In the genomic region with DNA sequence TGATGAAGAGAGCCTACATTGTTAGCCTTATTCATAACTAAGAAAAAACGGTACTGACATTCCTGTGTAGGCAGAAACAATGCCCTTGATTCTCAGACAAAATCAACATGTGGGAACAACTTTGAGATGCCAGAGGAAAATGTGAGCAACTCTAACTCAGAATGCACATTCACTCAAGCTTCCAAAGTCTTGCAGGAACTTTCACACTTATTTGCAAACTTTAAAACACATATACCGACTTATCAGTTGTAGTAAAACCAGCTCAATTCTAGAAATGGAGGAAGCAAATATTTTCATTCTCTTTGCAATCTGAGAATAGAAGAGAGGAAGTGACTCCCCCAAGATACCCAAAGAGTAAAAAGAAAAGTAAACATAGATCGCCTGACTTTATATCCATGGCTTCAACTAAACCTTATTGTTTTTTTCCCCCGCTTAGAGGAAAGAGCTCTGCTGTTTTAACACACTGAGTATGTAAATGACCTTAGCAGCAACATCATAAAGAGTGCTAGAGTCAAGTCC, we compare ENCODE assay signal across 16 cellular contexts.
DNase-seq lines count a peak whose midpoint lies in the region; ATAC-seq, FAIRE-seq and TF ChIP-seq lines count a peak whose summit lies in the region.
"Had no signal": no experiment of that assay in that cellular context is flagged by ENCODE, and none has a peak within 500 bp of the region (broad histone marks: within the 10 kb centered on the region; RNA-seq: fewer than 3 reads in every experiment).

No MANE protein-coding gene starts in this region.

- no peaks in the 10 kb centered on the region for H3K9me3 ChIP-seq in GM12878 (replicated peaks; ENCODE audit: control insufficient read depth, insufficient read depth, low read length)
- no peaks in the 10 kb centered on the region for H3K9me3 ChIP-seq in mesodermal cell (ENCODE audit: control insufficient read depth, low read length)
- H3K9me3 ChIP-seq: BLaER1 treated with 17β-estradiol and CSF1 and Interleukin-3, amounts not matched to agents 10 nM and 100 nM; suprapubic skin had no signal

- H3K4me1 ChIP-seq in GM12878 (ENCODE audit: control insufficient read depth, insufficient read depth, low read length) = no peaks in the 10 kb centered on the region
- peaks cover 16% of the 10 kb centered on the region for H3K4me1 ChIP-seq in mesodermal cell (ENCODE audit: control insufficient read depth, insufficient read depth, low read length, poor library complexity, severe bottlenecking)
- H3K4me1 ChIP-seq: suprapubic skin had no signal

- TF ChIP-seq EP300 in GM12878 (IDR thresholded peaks at IDR 0.05; ENCODE audit: borderline replicate concordance in 1 of 2, control insufficient read depth in 1 of 2, low read depth in 2 of 2, low read length in 2 of 2) = no peak

- no peaks in the 10 kb centered on the region for H3K27me3 ChIP-seq in GM12878 (replicated peaks in 1 of 2; ENCODE audit: control insufficient read depth in 2 of 2, insufficient read depth in 2 of 2, low read length in 1 of 2)
- H3K27me3 ChIP-seq: BLaER1 treated with 17β-estradiol and CSF1 and Interleukin-3, amounts not matched to agents 10 nM and 100 nM; suprapubic skin had no signal

- H3K27me3 Mint-ChIP-seq in effector memory CD8-positive, alpha-beta T cell = no peaks in the 10 kb centered on the region
- H3K27me3 Mint-ChIP-seq: activated CD8-positive, alpha-beta T cell treated with anti-CD3 and anti-CD28 coated beads for 36 hours; activated naive CD4-positive, alpha-beta T cell treated with anti-CD3 and anti-CD28 coated beads, Interleukin-2, amount 50 U/mL, for 24 hours had no signal

- H3K27ac ChIP-seq in GM12878 (ENCODE audit: control insufficient read depth, insufficient read depth) (no peak overlapping the region; the same call in 1 of the 2 replicates), mesodermal cell (ENCODE audit: low read depth, low read length, severe bottlenecking) (peak overlapping the region; percentile 76)
- H3K27ac ChIP-seq: BLaER1 treated with 17β-estradiol and CSF1 and Interleukin-3, amounts not matched to agents 10 nM and 100 nM; suprapubic skin had no signal

- no peak for TF ChIP-seq CTCF in GM12878 (IDR thresholded peaks at IDR 0.05 in 2 of 3, conservative IDR thresholded peaks at IDR 0.05 in 1 of 3; ENCODE audit: control insufficient read depth in 2 of 3, extremely low read depth in 1 of 3, insufficient read depth in 1 of 3, low read depth in 3 of 3, low read length in 3 of 3)

- WGBS in GM12878 (ENCODE audit: insufficient coverage, insufficient replicate concordance, low lambda C conversion rate, missing lambda C conversion rate) = 33% methylated on average over 4 of the region's 4 CpGs
- WGBS in mesodermal cell (ENCODE audit: insufficient coverage in 2 of 2), 2 experiments = 50 to 73% methylated on average over 1 to 2 of the region's 4 CpGs

- TF ChIP-seq POLR2A in GM12878 (IDR thresholded peaks at IDR 0.05; ENCODE audit: low read depth, low read length) = no peak

- H3K27ac Mint-ChIP-seq in effector memory CD8-positive, alpha-beta T cell = no peak overlapping the region
- H3K27ac Mint-ChIP-seq: activated CD8-positive, alpha-beta T cell treated with anti-CD3 and anti-CD28 coated beads for 36 hours; activated naive CD4-positive, alpha-beta T cell treated with anti-CD3 and anti-CD28 coated beads, Interleukin-2, amount 50 U/mL, for 24 hours had no signal

- TF ChIP-seq RAD21 in GM12878 (IDR thresholded peaks at IDR 0.05; ENCODE audit: insufficient read depth, low read depth, low read length) = no peak

- H3K9me3 Mint-ChIP-seq in effector memory CD8-positive, alpha-beta T cell = no peaks in the 10 kb centered on the region
- H3K9me3 Mint-ChIP-seq: activated CD8-positive, alpha-beta T cell treated with anti-CD3 and anti-CD28 coated beads for 36 hours; activated naive CD4-positive, alpha-beta T cell treated with anti-CD3 and anti-CD28 coated beads, Interleukin-2, amount 50 U/mL, for 24 hours had no signal

- SMC1A ChIA-PET in GM12878 (lab: Charles Lee; ENCODE audit: uncharacterized antibody, unreplicated experiment) = interaction anchor here (1.0 kb wide), 1 partner anchor 9 kb away, joined by 3 read pairs; no protein-coding TSS in a partner anchor

- no peaks in the 10 kb centered on the region for H3K36me3 Mint-ChIP-seq in effector memory CD8-positive, alpha-beta T cell (ENCODE audit: insufficient read depth)

- H3K4me3 ChIP-seq in GM12878 (no peak overlapping the region), mesodermal cell (ENCODE audit: extremely low read depth, insufficient read depth, low read length, poor library complexity, severe bottlenecking) (no peak overlapping the region)
- H3K4me3 ChIP-seq: BLaER1 treated with 17β-estradiol and CSF1 and Interleukin-3, amounts not matched to agents 10 nM and 100 nM; suprapubic skin had no signal

- H3K9ac ChIP-seq in GM12878 (ENCODE audit: control insufficient read depth, insufficient read depth, low read length) = no peak overlapping the region
- H3K9ac ChIP-seq: BLaER1 treated with 17β-estradiol and CSF1 and Interleukin-3, amounts not matched to agents 10 nM and 100 nM had no signal

- H3K4me1 Mint-ChIP-seq in effector memory CD8-positive, alpha-beta T cell (ENCODE audit: low read depth in 2 of 2) = no peaks in the 10 kb centered on the region
- H3K4me1 Mint-ChIP-seq: activated naive CD4-positive, alpha-beta T cell treated with anti-CD3 and anti-CD28 coated beads, Interleukin-2, amount 50 U/mL, for 24 hours had no signal

- DNase-seq in GM03348 (ENCODE audit: low spot score) = peak; percentile 29
- DNase-seq in GM12878 (ENCODE audit: low read depth, low spot score) = no peak
- no peak for DNase-seq in effector memory CD8-positive, alpha-beta T cell
- DNase-seq in hepatic stellate cell (ENCODE audit: low spot score) = no peak
- no peak for DNase-seq in NCI-H510A (lab: John Stamatoyannopoulos, UW)
- DNase-seq in DMS79 treated with DMSO at 0.1 percent for 48 hours (lab: John Stamatoyannopoulos, UW) = no peak
- DNase-seq: activated CD8-positive, alpha-beta T cell treated with anti-CD3 and anti-CD28 coated beads for 36 hours; GF-D8; MM.1S; NCI-H524; SW 1271 had no signal

- BruUV-seq in GM12878 (replicated peaks; lab: Mats Ljungman, UMichigan) = no TSS peak

- ATAC-seq in HG02938 (IDR thresholded peaks at IDR 0.05; ENCODE audit: unreplicated experiment) = peak; percentile 71
- no peak; the same call in 2 of the 3 replicates for ATAC-seq in GM12878
- ATAC-seq in effector memory CD8-positive, alpha-beta T cell (replicated peaks) = no peak
- ATAC-seq: activated CD8-positive, alpha-beta T cell treated with anti-CD3 and anti-CD28 coated beads for 36 hours had no signal

- CTCF ChIA-PET in GM12878 (lab: Yijun Ruan, JAX) = interaction anchor here (0.7 to 1.5 kb wide), 3 partner anchors 11 to 74 kb away, joined by 3 to 4 read pairs (median 3); no protein-coding TSS in a partner anchor

- RAD21 ChIA-PET in GM12878 (lab: Charles Lee; ENCODE audit: unreplicated experiment) = no interaction called here

- H3K4me3 Mint-ChIP-seq in effector memory CD8-positive, alpha-beta T cell = no peak overlapping the region
- H3K4me3 Mint-ChIP-seq: activated CD8-positive, alpha-beta T cell treated with anti-CD3 and anti-CD28 coated beads for 36 hours; activated naive CD4-positive, alpha-beta T cell treated with anti-CD3 and anti-CD28 coated beads, Interleukin-2, amount 50 U/mL, for 24 hours had no signal

- H3K4me2 ChIP-seq in GM12878 (ENCODE audit: control insufficient read depth, insufficient read depth) = peak overlapping the region; percentile 41
- H3K4me2 ChIP-seq: BLaER1 treated with 17β-estradiol and CSF1 and Interleukin-3, amounts not matched to agents 10 nM and 100 nM had no signal

- no peaks in the 10 kb centered on the region for H3K79me2 ChIP-seq in GM12878 (ENCODE audit: control insufficient read depth, insufficient read depth, low read length)

- POLR2A ChIA-PET in GM12878 (lab: Charles Lee) = no interaction called here

- H3K36me3 ChIP-seq in GM12878 (ENCODE audit: control insufficient read depth in 2 of 2, insufficient read depth in 2 of 2, low read length in 1 of 2) (no peaks in the 10 kb centered on the region), mesodermal cell (ENCODE audit: control insufficient read depth, insufficient read depth, low read length) (no peaks in the 10 kb centered on the region)
- H3K36me3 ChIP-seq: suprapubic skin had no signal

- H2AFZ ChIP-seq in GM12878 (ENCODE audit: control insufficient read depth, low read depth, low read length) = no peak overlapping the region

- in situ Hi-C loops in GM12878 (cut with MboI) = no loop called here

- intact Hi-C loops in GM12878 (cut with micrococcal nuclease; ENCODE audit: unreplicated experiment) = loop anchor here (5.0 kb wide), 1 partner anchor 172 kb away; no protein-coding TSS in a partner anchor

- no peaks in the 10 kb centered on the region for H4K20me1 ChIP-seq in GM12878 (ENCODE audit: control insufficient read depth, insufficient read depth)
- H4K20me1 ChIP-seq: BLaER1 treated with 17β-estradiol and CSF1 and Interleukin-3, amounts not matched to agents 10 nM and 100 nM had no signal

- peak; percentile 31 for FAIRE-seq in GM12878 (lab: Jason Lieb, UNC)

TF ChIP-seq in GM12878, 131 proteins besides CTCF, POLR2A, EP300 and RAD21:
- peak; percentile 65 for TF ChIP-seq SPI1 (IDR thresholded peaks at IDR 0.05; ENCODE audit: borderline replicate concordance, insufficient read depth, low read depth, low read length)
- TF ChIP-seq, protein P1, sequence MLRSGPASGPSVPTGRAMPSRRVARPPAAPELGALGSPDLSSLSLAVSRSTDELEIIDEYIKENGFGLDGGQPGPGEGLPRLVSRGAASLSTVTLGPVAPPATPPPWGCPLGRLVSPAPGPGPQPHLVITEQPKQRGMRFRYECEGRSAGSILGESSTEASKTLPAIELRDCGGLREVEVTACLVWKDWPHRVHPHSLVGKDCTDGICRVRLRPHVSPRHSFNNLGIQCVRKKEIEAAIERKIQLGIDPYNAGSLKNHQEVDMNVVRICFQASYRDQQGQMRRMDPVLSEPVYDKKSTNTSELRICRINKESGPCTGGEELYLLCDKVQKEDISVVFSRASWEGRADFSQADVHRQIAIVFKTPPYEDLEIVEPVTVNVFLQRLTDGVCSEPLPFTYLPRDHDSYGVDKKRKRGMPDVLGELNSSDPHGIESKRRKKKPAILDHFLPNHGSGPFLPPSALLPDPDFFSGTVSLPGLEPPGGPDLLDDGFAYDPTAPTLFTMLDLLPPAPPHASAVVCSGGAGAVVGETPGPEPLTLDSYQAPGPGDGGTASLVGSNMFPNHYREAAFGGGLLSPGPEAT (IDR thresholded peaks at IDR 0.05; ENCODE audit: low read depth) = no peak
